Comparison of ENCODE assay signal across 23 cellular contexts in the genomic region with DNA sequence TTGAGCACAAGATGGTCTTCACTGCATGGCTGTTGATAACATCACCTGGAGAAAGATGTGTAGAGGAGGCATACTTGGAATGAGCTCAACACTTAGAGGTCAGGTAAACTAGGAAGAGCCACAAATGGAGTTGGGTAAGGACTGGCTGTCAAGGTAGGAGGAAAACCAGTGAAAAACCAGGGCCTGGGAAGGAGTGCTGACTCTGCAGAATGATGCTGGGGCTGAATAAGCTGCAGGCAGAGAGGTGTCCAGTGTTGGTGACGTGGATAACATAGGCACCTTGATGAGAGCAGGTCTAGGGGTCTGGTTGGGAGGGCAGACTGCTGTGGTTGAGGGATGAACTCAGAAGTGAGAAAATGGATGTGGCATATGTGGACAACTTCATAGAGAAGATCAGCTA.
"Had no signal": no experiment of that assay in that cellular context is flagged by ENCODE, and none has a peak within 500 bp of the region (broad histone marks: within the 10 kb centered on the region; RNA-seq: fewer than 3 reads in every experiment).

No MANE protein-coding gene starts in this region.

- ATAC-seq: T-cell had no signal

- H3K4me2 ChIP-seq: SK-N-SH had no signal

- H3K27me3 ChIP-seq: MG63 had no signal

- H3K9me3 ChIP-seq: MG63, SK-N-SH had no signal

- FAIRE-seq: RCC 7860 had no signal

- DNase-seq: Karpas-422; KG1; MG63; NCI-H1092; NCI-H1105 treated with DMSO at 0.1 percent for 48 hours; NCI-H1417 treated with DMSO at 0.1 percent for 48 hours; NCI-H187; NCI-H2029; NCI-H2081 treated with DMSO at 0.1 percent for 48 hours; NCI-H2171; NCI-H226; NCI-H446; NCI-H510A; NCI-H774; NK-92 treated with Interleukin-12 subunit alpha and Interleukin-12 subunit beta, amount 100 ng/mL, for 24 hours; OCI-M1; Right ventricle myocardium superior; RPMI8226; SIG-M5; SK-N-SH; SW 1271; T-cell had no signal

- H3K9ac ChIP-seq: SK-N-SH had no signal

- H3K36me3 ChIP-seq: MG63 had no signal

- H3K4me3 ChIP-seq: MG63 had no signal
